Comparison of ENCODE assay signal across 24 cellular contexts in genomic region chr3:76442374-76442915, GRCh38.
A peak's percentile ranks its signal among the peaks of the same experiment; 100 is the strongest.
DNase-seq lines count a peak whose midpoint lies in the region; ATAC-seq and TF ChIP-seq lines count a peak whose summit lies in the region.
"Had no signal": no experiment of that assay in that cellular context is flagged by ENCODE, and none has a peak within 500 bp of the region (broad histone marks: within the 10 kb centered on the region; RNA-seq: fewer than 3 reads in every experiment).

No MANE protein-coding gene starts in this region.

- peaks cover 5% of the 10 kb centered on the region; the same call in 1 of the 2 replicates for H3F3A ChIP-seq in GM23248 (ENCODE audit: insufficient read depth)

- POLR2A ChIA-PET in IMR-90 (lab: Charles Lee; ENCODE audit: unreplicated experiment) = no interaction called here

- dilution Hi-C loops in IMR-90 (cut with HindIII; ENCODE audit: low sequenced_read_pairs, unreplicated experiment) = no loop called here

- H2BK120ac ChIP-seq in IMR-90 (ENCODE audit: low read depth, low read length) = no peak overlapping the region

- no peak overlapping the region for H4K5ac ChIP-seq in IMR-90 (ENCODE audit: low read depth, low read length)

- no peak overlapping the region for H3K4ac ChIP-seq in IMR-90 (ENCODE audit: low read depth, low read length)

- no peak overlapping the region for H3K23ac ChIP-seq in IMR-90 (ENCODE audit: low read depth, low read length)

- BruUV-seq in IMR-90 (replicated peaks; lab: Mats Ljungman, UMichigan) = no TSS peak

- no peak for TF ChIP-seq EP300 in gastroesophageal sphincter (IDR thresholded peaks at IDR 0.05)

- TF ChIP-seq POLR2A in IMR-90 (IDR thresholded peaks at IDR 0.05; ENCODE audit: low read depth, low read length) (no peak), gastroesophageal sphincter (IDR thresholded peaks at IDR 0.05) (no peak)

- intact Hi-C loops in IMR-90 (cut with micrococcal nuclease) = no loop called here

- no peak overlapping the region; the same call in 1 of the 2 replicates for H3K18ac ChIP-seq in IMR-90 (ENCODE audit: low read depth, low read length)

- H2AFZ ChIP-seq in GM23248 (peak overlapping the region; percentile 69), IMR-90 (replicated peaks; ENCODE audit: low read length, poor library complexity) (no peak overlapping the region)

- no peak overlapping the region for H2BK20ac ChIP-seq in IMR-90 (ENCODE audit: low read depth, low read length)

- peak; percentile 78 for DNase-seq in GM23248
- peak; percentile 81 for DNase-seq in IMR-90
- peak; percentile 36 to 76 for DNase-seq in SJCRH30
- peak; percentile 4 to 37 for DNase-seq in foreskin fibroblast
- no peak for DNase-seq in BE2C
- DNase-seq in NCI-H146 (lab: John Stamatoyannopoulos, UW) = no peak
- DNase-seq: ACHN, DND-41, GDM1, GOT3, Karpas-422, NCI-H1105 treated with DMSO at 0.1 percent for 48 hours, NCI-H1694 treated with DMSO at 0.1 percent for 48 hours, NCI-H2107, NCI-H226, NCI-H524, Right ventricle myocardium superior, T-helper 1 cell, T-helper 9 cell had no signal

- no peak overlapping the region for H2AK9ac ChIP-seq in IMR-90 (replicated peaks; ENCODE audit: low read depth, low read length, poor library complexity)

- CTCF ChIA-PET in IMR-90 (lab: Yijun Ruan, JAX) = no interaction called here

- H2AK5ac ChIP-seq in IMR-90 (ENCODE audit: low read depth, low read length) = no peak overlapping the region

- H3K9me3 ChIP-seq in GM23248 (ENCODE audit: low read depth) (no peaks in the 10 kb centered on the region), IMR-90 (ENCODE audit: control insufficient read depth, insufficient read depth, low read length) (no peaks in the 10 kb centered on the region), SJCRH30 (replicated peaks) (no peaks in the 10 kb centered on the region), BE2C (no peaks in the 10 kb centered on the region), gastroesophageal sphincter (no peaks in the 10 kb centered on the region)

- no peak overlapping the region for H4K91ac ChIP-seq in IMR-90 (ENCODE audit: insufficient read depth, low read depth, low read length)

- H3K79me1 ChIP-seq in IMR-90 (ENCODE audit: low read depth in 1 of 2, low read length in 2 of 2) = no peaks in the 10 kb centered on the region

- WGBS in GM23248 (ENCODE audit: low coverage in 1 of 2, low lambda C conversion rate in 2 of 2, missing lambda C conversion rate in 2 of 2), 2 experiments = 35 to 39% methylated on average over 8 of the region's 8 CpGs
- WGBS in IMR-90 (ENCODE audit: extremely low coverage in 2 of 2, insufficient read length in 1 of 2), 2 experiments = 83% methylated on average over 2 of the region's 8 CpGs; no CpG with 5 or more reads in 1 of the 2 experiments
- 77 to 95% methylated on average over 7 to 8 of the region's 8 CpGs for WGBS in gastroesophageal sphincter (ENCODE audit: low coverage in 1 of 2), 2 donors

- 0 out of 2 replicates have a peak overlapping the region, but pooled peaks have one; percentile 14 for H3K27ac ChIP-seq in GM23248
- H3K27ac ChIP-seq in IMR-90 (ENCODE audit: insufficient read depth, low read length) = no peak overlapping the region
- peak overlapping the region; percentile 78 for H3K27ac ChIP-seq in SJCRH30
- no peak overlapping the region for H3K27ac ChIP-seq in gastroesophageal sphincter
- H3K27ac ChIP-seq: C4-2B, HL-60 had no signal

- TF ChIP-seq CTCF in IMR-90 (conservative IDR thresholded peaks at IDR 0.05; ENCODE audit: low read depth, low read length) (no peak), foreskin fibroblast (IDR thresholded peaks at IDR 0.05; ENCODE audit: low read depth, low read length) (no peak), BE2C (IDR thresholded peaks at IDR 0.05; ENCODE audit: low read depth, low read length) (no peak), gastroesophageal sphincter (IDR thresholded peaks at IDR 0.05) (no peak)

- H3K9me2 ChIP-seq in GM23248 (ENCODE audit: insufficient read depth) = no peaks in the 10 kb centered on the region

- peaks cover 3% of the 10 kb centered on the region; the same call in 1 of the 2 replicates for H3K9me1 ChIP-seq in IMR-90 (ENCODE audit: insufficient read depth, low read length)

- no peak overlapping the region for H4K8ac ChIP-seq in IMR-90 (ENCODE audit: low read depth in 2 of 2, low read length in 2 of 2)

- H4K20me1 ChIP-seq in GM23248 (ENCODE audit: insufficient read depth) (no peaks in the 10 kb centered on the region), IMR-90 (ENCODE audit: insufficient read depth, low read length) (no peaks in the 10 kb centered on the region)

- H3K27me3 ChIP-seq in GM23248 (replicated peaks; ENCODE audit: insufficient read depth) = no peaks in the 10 kb centered on the region
- no peaks in the 10 kb centered on the region for H3K27me3 ChIP-seq in IMR-90 (ENCODE audit: control insufficient read depth, insufficient read depth, low read length)
- no peaks in the 10 kb centered on the region for H3K27me3 ChIP-seq in SJCRH30
- H3K27me3 ChIP-seq in BE2C = no peaks in the 10 kb centered on the region
- no peaks in the 10 kb centered on the region for H3K27me3 ChIP-seq in gastroesophageal sphincter

- H3K9ac ChIP-seq in GM23248 (no peak overlapping the region), IMR-90 (ENCODE audit: low read depth, low read length) (no peak overlapping the region)

- H3K36me3 ChIP-seq in GM23248 (ENCODE audit: low read depth) (no peaks in the 10 kb centered on the region), IMR-90 (ENCODE audit: control insufficient read depth, insufficient read depth, low read length) (no peaks in the 10 kb centered on the region), SJCRH30 (no peaks in the 10 kb centered on the region), BE2C (no peaks in the 10 kb centered on the region), gastroesophageal sphincter (no peaks in the 10 kb centered on the region)

- in situ Hi-C loops in GM23248 (cut with MboI) (no loop called here), IMR-90 (cut with MboI; ENCODE audit: low sequenced_read_pairs) (no loop called here)

- H3K4me1 ChIP-seq in GM23248 (ENCODE audit: insufficient read depth) (peaks cover 24% of the 10 kb centered on the region), IMR-90 (ENCODE audit: control insufficient read depth, insufficient read depth, low read length) (peaks cover 3% of the 10 kb centered on the region; the same call in 1 of the 2 replicates), SJCRH30 (peaks cover 7% of the 10 kb centered on the region; the same call in 1 of the 2 replicates), BE2C (no peaks in the 10 kb centered on the region), gastroesophageal sphincter (no peaks in the 10 kb centered on the region)

- no peak overlapping the region for H3K56ac ChIP-seq in IMR-90 (ENCODE audit: extremely low read depth, insufficient read depth, low read length)

- no peak overlapping the region for H2BK5ac ChIP-seq in IMR-90 (ENCODE audit: low read depth, low read length, poor library complexity, severe bottlenecking)

- peak; percentile 74 for ATAC-seq in IMR-90 (ENCODE audit: low read depth)
- ATAC-seq in HG02870 (IDR thresholded peaks at IDR 0.05; ENCODE audit: unreplicated experiment) = no peak
- no peak for ATAC-seq in gastroesophageal sphincter
- ATAC-seq: SK-N-SH treated with all-trans-retinoic acid at 6 μM for 48 hours had no signal

- H2BK15ac ChIP-seq in IMR-90 (ENCODE audit: low read depth, low read length) = no peak overlapping the region

- H3K79me2 ChIP-seq in GM23248 (ENCODE audit: insufficient read depth) = no peaks in the 10 kb centered on the region

- no peak overlapping the region for H3K14ac ChIP-seq in IMR-90 (replicated peaks; ENCODE audit: low read depth, low read length)

- H3K4me2 ChIP-seq in GM23248 (ENCODE audit: unreplicated experiment) (peak overlapping the region; percentile 28), IMR-90 (ENCODE audit: low read depth, low read length) (no peak overlapping the region)

- H3K4me3 ChIP-seq in GM23248 (peak overlapping the region; percentile 35; the same call in 1 of the 2 replicates), IMR-90 (ENCODE audit: insufficient read depth, low read depth, low read length) (no peak overlapping the region), SJCRH30 (peak overlapping the region; percentile 44), foreskin fibroblast (ENCODE audit: low read depth in 1 of 2, low read length in 2 of 2) (no peak overlapping the region), BE2C (ENCODE audit: low read depth, low read length) (no peak overlapping the region), gastroesophageal sphincter (no peak overlapping the region)

- no peak for TF ChIP-seq RAD21 in IMR-90 (IDR thresholded peaks at IDR 0.05; ENCODE audit: low read length)

TF ChIP-seq in IMR-90, 13 proteins besides CTCF, POLR2A, EP300 and RAD21:
- no peak for TF ChIP-seq MAZ (IDR thresholded peaks at IDR 0.05; ENCODE audit: borderline replicate concordance, low read depth, low read length)
- TF ChIP-seq MXI1 (IDR thresholded peaks at IDR 0.05; ENCODE audit: borderline replicate concordance, low read depth, low read length) = no peak
- peak; percentile 47; the same call in 1 of the 2 replicates for TF ChIP-seq CEBPB (IDR thresholded peaks at IDR 0.05; ENCODE audit: low read depth, low read length)

Comparison
In these comparisons a context has a peak if more than half of its experiments do, and no peak if none do; other contexts are left out.
1. DNase-seq: peak in GM23248 (single experiment), IMR-90 (single experiment), SJCRH30 (2 of 2) and foreskin fibroblast (2 of 2); none in BE2C (single experiment) and NCI-H146 (single experiment).
2. H3K27ac ChIP-seq: peak in GM23248 (single experiment) and SJCRH30 (single experiment); none in IMR-90 (single experiment) and gastroesophageal sphincter (0 of 4).
3. H3K4me3 ChIP-seq: peak in GM23248 (single experiment) and SJCRH30 (single experiment); none in IMR-90 (single experiment), foreskin fibroblast (0 of 2), BE2C (single experiment) and gastroesophageal sphincter (0 of 2).